ENCODE assay signal across 8 cellular contexts in genomic region chr10:133275683-133276092, GRCh38. TPM values are rescaled to one million over a fixed set of nuclear protein-coding genes. Genes with fewer than 3 reads are reported as not detected.
DNase-seq lines count a peak whose midpoint lies in the region; ATAC-seq lines count a peak whose summit lies in the region.

No MANE protein-coding gene starts in this region.

- H3K4me3 Mint-ChIP-seq in CD4-positive, CD25-positive, alpha-beta regulatory T cell = peak overlapping the region; percentile 89 to 96 (median 92)
- peak overlapping the region; percentile 92 for H3K4me3 Mint-ChIP-seq in activated T-helper 1 cell treated with anti-CD3 and anti-CD28 coated beads, Interleukin-12 subunit alpha, Interleukin-12 subunit beta, Interleukin-2, Interleukin-4 antibody, amounts not matched to agents 30 ng/mL and 10 ng/mL and 1 ng/mL, durations not matched to agents 14 hours and 24 hours and 36 hours
- H3K4me3 Mint-ChIP-seq in natural killer cell treated with Interleukin-12 subunit alpha and Interleukin-12 subunit beta and Interleukin-15 and Interleukin-18, amount 100 ng/mL, for 72 hours = peak overlapping the region; percentile 83

- H3K4me1 Mint-ChIP-seq in CD4-positive, CD25-positive, alpha-beta regulatory T cell = peaks cover 0 to 42% (median 13%) of the 10 kb centered on the region in 4 donors
- peaks cover 14% of the 10 kb centered on the region for H3K4me1 Mint-ChIP-seq in activated T-helper 1 cell treated with anti-CD3 and anti-CD28 coated beads, Interleukin-12 subunit alpha, Interleukin-12 subunit beta, Interleukin-2, Interleukin-4 antibody, amounts not matched to agents 30 ng/mL and 10 ng/mL and 1 ng/mL, durations not matched to agents 14 hours and 24 hours and 36 hours (ENCODE audit: low read depth)
- H3K4me1 Mint-ChIP-seq in natural killer cell treated with Interleukin-12 subunit alpha and Interleukin-12 subunit beta and Interleukin-15 and Interleukin-18, amount 100 ng/mL, for 72 hours (ENCODE audit: low read depth in 2 of 2) = peaks cover 19 to 23% of the 10 kb centered on the region in 2 donors

- peaks cover 12% of the 10 kb centered on the region for H3K36me3 ChIP-seq in CD4-positive, CD25-positive, alpha-beta regulatory T cell (ENCODE audit: control insufficient read depth, insufficient read depth, low read length)
- H3K36me3 ChIP-seq in MG63 = no peaks in the 10 kb centered on the region

- peak; percentile 26 to 47 (median 43) for DNase-seq in CD4-positive, CD25-positive, alpha-beta regulatory T cell
- no peak for DNase-seq in activated T-helper 1 cell treated with anti-CD3 and anti-CD28 coated beads, Interleukin-12 subunit alpha, Interleukin-12 subunit beta, Interleukin-2, Interleukin-4 antibody, amounts not matched to agents 30 ng/mL and 10 ng/mL and 1 ng/mL, durations not matched to agents 14 hours and 24 hours and 36 hours (ENCODE audit: low spot score)
- no peak for DNase-seq in natural killer cell treated with Interleukin-12 subunit alpha and Interleukin-12 subunit beta and Interleukin-15 and Interleukin-18, amount 100 ng/mL, for 72 hours (ENCODE audit: low spot score)
- DNase-seq in MG63 = no peak
- no peak for DNase-seq in left lobe of liver (ENCODE audit: low spot score)
- DNase-seq in Right ventricle myocardium inferior (ENCODE audit: missing footprints) = no peak

- intact Hi-C loops in activated T-helper 1 cell treated with anti-CD3 and anti-CD28 coated beads, Interleukin-12 subunit alpha, Interleukin-12 subunit beta, Interleukin-2, Interleukin-4 antibody, amounts not matched to agents 30 ng/mL and 10 ng/mL and 1 ng/mL, durations not matched to agents 14 hours and 24 hours and 36 hours (cut with micrococcal nuclease) = loop anchor here (1.0 to 10.0 kb wide), 6 partner anchors 14 to 1371 kb away; partner anchors contain the start of genes PPP2R2D and STK32C
- intact Hi-C loops in Right ventricle myocardium inferior (cut with DNase I) = no loop called here

- H3K27me3 Mint-ChIP-seq in CD4-positive, CD25-positive, alpha-beta regulatory T cell = no peaks in the 10 kb centered on the region
- no peaks in the 10 kb centered on the region for H3K27me3 Mint-ChIP-seq in activated T-helper 1 cell treated with anti-CD3 and anti-CD28 coated beads, Interleukin-12 subunit alpha, Interleukin-12 subunit beta, Interleukin-2, Interleukin-4 antibody, amounts not matched to agents 30 ng/mL and 10 ng/mL and 1 ng/mL, durations not matched to agents 14 hours and 24 hours and 36 hours (ENCODE audit: insufficient read depth)
- no peaks in the 10 kb centered on the region for H3K27me3 Mint-ChIP-seq in natural killer cell treated with Interleukin-12 subunit alpha and Interleukin-12 subunit beta and Interleukin-15 and Interleukin-18, amount 100 ng/mL, for 72 hours

- H3K27ac Mint-ChIP-seq in CD4-positive, CD25-positive, alpha-beta regulatory T cell = peak overlapping the region; percentile 43 to 94 (median 89)
- peak overlapping the region; percentile 92 for H3K27ac Mint-ChIP-seq in activated T-helper 1 cell treated with anti-CD3 and anti-CD28 coated beads, Interleukin-12 subunit alpha, Interleukin-12 subunit beta, Interleukin-2, Interleukin-4 antibody, amounts not matched to agents 30 ng/mL and 10 ng/mL and 1 ng/mL, durations not matched to agents 14 hours and 24 hours and 36 hours
- H3K27ac Mint-ChIP-seq in natural killer cell treated with Interleukin-12 subunit alpha and Interleukin-12 subunit beta and Interleukin-15 and Interleukin-18, amount 100 ng/mL, for 72 hours = peak overlapping the region; percentile 81 to 83

- peak overlapping the region; percentile 95 for H3K27ac ChIP-seq in CD4-positive, CD25-positive, alpha-beta regulatory T cell (ENCODE audit: insufficient read depth, low read length, poor library complexity, severe bottlenecking)

- peak overlapping the region; percentile 82 for H3K4me3 ChIP-seq in CD4-positive, CD25-positive, alpha-beta regulatory T cell (ENCODE audit: low read depth, low read length)
- no peak overlapping the region for H3K4me3 ChIP-seq in MG63

- peaks cover 57% of the 10 kb centered on the region for H3K4me1 ChIP-seq in CD4-positive, CD25-positive, alpha-beta regulatory T cell (ENCODE audit: control insufficient read depth, insufficient read depth, low read length, poor library complexity, severe bottlenecking)

- H3K9me3 ChIP-seq in CD4-positive, CD25-positive, alpha-beta regulatory T cell (ENCODE audit: control insufficient read depth in 2 of 2, low read length in 2 of 2) = no peaks in the 10 kb centered on the region
- no peaks in the 10 kb centered on the region for H3K9me3 ChIP-seq in MG63

- H3K9me3 Mint-ChIP-seq in CD4-positive, CD25-positive, alpha-beta regulatory T cell = no peaks in the 10 kb centered on the region
- no peaks in the 10 kb centered on the region for H3K9me3 Mint-ChIP-seq in activated T-helper 1 cell treated with anti-CD3 and anti-CD28 coated beads, Interleukin-12 subunit alpha, Interleukin-12 subunit beta, Interleukin-2, Interleukin-4 antibody, amounts not matched to agents 30 ng/mL and 10 ng/mL and 1 ng/mL, durations not matched to agents 14 hours and 24 hours and 36 hours
- no peaks in the 10 kb centered on the region for H3K9me3 Mint-ChIP-seq in natural killer cell treated with Interleukin-12 subunit alpha and Interleukin-12 subunit beta and Interleukin-15 and Interleukin-18, amount 100 ng/mL, for 72 hours

- H3K36me3 Mint-ChIP-seq in CD4-positive, CD25-positive, alpha-beta regulatory T cell = no peaks in the 10 kb centered on the region
- peaks cover 15% of the 10 kb centered on the region for H3K36me3 Mint-ChIP-seq in activated T-helper 1 cell treated with anti-CD3 and anti-CD28 coated beads, Interleukin-12 subunit alpha, Interleukin-12 subunit beta, Interleukin-2, Interleukin-4 antibody, amounts not matched to agents 30 ng/mL and 10 ng/mL and 1 ng/mL, durations not matched to agents 14 hours and 24 hours and 36 hours (ENCODE audit: low read depth)
- no peaks in the 10 kb centered on the region for H3K36me3 Mint-ChIP-seq in natural killer cell treated with Interleukin-12 subunit alpha and Interleukin-12 subunit beta and Interleukin-15 and Interleukin-18, amount 100 ng/mL, for 72 hours

- peak; percentile 29 to 33 for ATAC-seq in CD4-positive, CD25-positive, alpha-beta regulatory T cell (ENCODE audit: low read depth in 2 of 2)
- ATAC-seq in GM19397 (IDR thresholded peaks at IDR 0.05; ENCODE audit: unreplicated experiment) (peak; percentile 22), HG03442 (IDR thresholded peaks at IDR 0.05; ENCODE audit: unreplicated experiment) (peak; percentile 30), left lobe of liver (no peak), Right ventricle myocardium inferior (no peak)
- peak; percentile 16 to 34 for ATAC-seq in natural killer cell treated with Interleukin-12 subunit alpha and Interleukin-12 subunit beta and Interleukin-15 and Interleukin-18, amount 100 ng/mL, for 72 hours

- H3K27me3 ChIP-seq in CD4-positive, CD25-positive, alpha-beta regulatory T cell (ENCODE audit: control insufficient read depth, insufficient read depth, low read length) = no peaks in the 10 kb centered on the region
- H3K27me3 ChIP-seq in MG63 = no peaks in the 10 kb centered on the region

RNA-seq across cellular contexts. Expression of gene ADAM8, which starts 1.0 kb away (rescaled TPM):
- 148 TPM for total RNA-seq in CD4-positive, CD25-positive, alpha-beta regulatory T cell
- 10 to 100 TPM; 33.4 to 62.6 (median 49.8) TPM for polyA plus RNA-seq in CD4-positive, CD25-positive, alpha-beta regulatory T cell
- 133 and 138 TPM in 2 replicates for total RNA-seq in activated T-helper 1 cell treated with anti-CD3 and anti-CD28 coated beads, Interleukin-12 subunit alpha, Interleukin-12 subunit beta, Interleukin-2, Interleukin-4 antibody, amounts not matched to agents 30 ng/mL and 10 ng/mL and 1 ng/mL, durations not matched to agents 14 hours and 24 hours and 36 hours
- 100 to 1,000 TPM; 202 to 211 TPM for total RNA-seq in natural killer cell treated with Interleukin-12 subunit alpha and Interleukin-12 subunit beta and Interleukin-15 and Interleukin-18, amount 100 ng/mL, for 72 hours
- total RNA-seq in MG63 (2014; rRNA removed; shearing (Covaris generic); ENCODE audit: low replicate concordance) = 0.52 and 1.5 TPM in 2 replicates
- total RNA-seq in left lobe of liver (7.4 TPM), Right ventricle myocardium inferior (2.0 TPM)

RNA-seq across cellular contexts. Expression of gene TUBGCP2, which starts 33.0 kb away (rescaled TPM):
- 73.8 TPM for total RNA-seq in CD4-positive, CD25-positive, alpha-beta regulatory T cell
- 10 to 100 TPM; 23.5 to 31.8 (median 28.1) TPM for polyA plus RNA-seq in CD4-positive, CD25-positive, alpha-beta regulatory T cell
- 57.6 and 65.0 TPM in 2 replicates for total RNA-seq in activated T-helper 1 cell treated with anti-CD3 and anti-CD28 coated beads, Interleukin-12 subunit alpha, Interleukin-12 subunit beta, Interleukin-2, Interleukin-4 antibody, amounts not matched to agents 30 ng/mL and 10 ng/mL and 1 ng/mL, durations not matched to agents 14 hours and 24 hours and 36 hours
- 10 to 100 TPM; 53.3 to 58.2 TPM for total RNA-seq in natural killer cell treated with Interleukin-12 subunit alpha and Interleukin-12 subunit beta and Interleukin-15 and Interleukin-18, amount 100 ng/mL, for 72 hours
- 58.6 and 80.8 TPM in 2 replicates for total RNA-seq in MG63 (2014; rRNA removed; shearing (Covaris generic); ENCODE audit: low replicate concordance)
- 25.7 TPM for total RNA-seq in left lobe of liver
- total RNA-seq in Right ventricle myocardium inferior = 44.7 TPM

RNA-seq across cellular contexts. Expression of gene ZNF511, which starts 33.0 kb away (rescaled TPM):
- total RNA-seq in CD4-positive, CD25-positive, alpha-beta regulatory T cell = 29.1 TPM
- 10 to 100 TPM; 67.5 to 96.4 (median 78.7) TPM for polyA plus RNA-seq in CD4-positive, CD25-positive, alpha-beta regulatory T cell
- total RNA-seq in activated T-helper 1 cell treated with anti-CD3 and anti-CD28 coated beads, Interleukin-12 subunit alpha, Interleukin-12 subunit beta, Interleukin-2, Interleukin-4 antibody, amounts not matched to agents 30 ng/mL and 10 ng/mL and 1 ng/mL, durations not matched to agents 14 hours and 24 hours and 36 hours = 69.6 and 76.3 TPM in 2 replicates
- total RNA-seq in natural killer cell treated with Interleukin-12 subunit alpha and Interleukin-12 subunit beta and Interleukin-15 and Interleukin-18, amount 100 ng/mL, for 72 hours = 10 to 100 TPM; 38.1 to 73.2 TPM
- 42.0 and 75.7 TPM in 2 replicates for total RNA-seq in MG63 (2014; rRNA removed; shearing (Covaris generic); ENCODE audit: low replicate concordance)
- total RNA-seq in left lobe of liver (30.2 TPM), Right ventricle myocardium inferior (39.4 TPM)

RNA-seq across cellular contexts. Expression of gene VENTX, which starts 38.0 kb away (rescaled TPM):
- total RNA-seq in CD4-positive, CD25-positive, alpha-beta regulatory T cell = not detected
- not detected for polyA plus RNA-seq in CD4-positive, CD25-positive, alpha-beta regulatory T cell
- not detected in 2 replicates for total RNA-seq in activated T-helper 1 cell treated with anti-CD3 and anti-CD28 coated beads, Interleukin-12 subunit alpha, Interleukin-12 subunit beta, Interleukin-2, Interleukin-4 antibody, amounts not matched to agents 30 ng/mL and 10 ng/mL and 1 ng/mL, durations not matched to agents 14 hours and 24 hours and 36 hours
- total RNA-seq in natural killer cell treated with Interleukin-12 subunit alpha and Interleukin-12 subunit beta and Interleukin-15 and Interleukin-18, amount 100 ng/mL, for 72 hours = not detected
- total RNA-seq in MG63 (2014; rRNA removed; shearing (Covaris generic); ENCODE audit: low replicate concordance) = not detected in 2 replicates
- 0.15 TPM for total RNA-seq in left lobe of liver
- total RNA-seq in Right ventricle myocardium inferior = 0.54 TPM

RNA-seq across cellular contexts. Expression of gene UTF1, which starts 45.7 kb away (rescaled TPM):
- not detected for total RNA-seq in CD4-positive, CD25-positive, alpha-beta regulatory T cell
- not detected for polyA plus RNA-seq in CD4-positive, CD25-positive, alpha-beta regulatory T cell
- total RNA-seq in activated T-helper 1 cell treated with anti-CD3 and anti-CD28 coated beads, Interleukin-12 subunit alpha, Interleukin-12 subunit beta, Interleukin-2, Interleukin-4 antibody, amounts not matched to agents 30 ng/mL and 10 ng/mL and 1 ng/mL, durations not matched to agents 14 hours and 24 hours and 36 hours = 0.17 TPM in 1 of 2 replicates, not detected in the other
- not detected for total RNA-seq in natural killer cell treated with Interleukin-12 subunit alpha and Interleukin-12 subunit beta and Interleukin-15 and Interleukin-18, amount 100 ng/mL, for 72 hours
- total RNA-seq in MG63 (2014; rRNA removed; shearing (Covaris generic); ENCODE audit: low replicate concordance) = not detected in 2 replicates
- total RNA-seq in left lobe of liver (not detected), Right ventricle myocardium inferior (not detected)

Comparison
In these comparisons a context has a peak if more than half of its experiments do, and no peak if none do; other contexts are left out.
1. ATAC-seq: peak in CD4-positive, CD25-positive, alpha-beta regulatory T cell (2 of 2), GM19397 (single experiment), HG03442 (single experiment) and natural killer cell treated with Interleukin-12 subunit alpha and Interleukin-12 subunit beta and Interleukin-15 and Interleukin-18, amount 100 ng/mL, for 72 hours (2 of 2); none in left lobe of liver (single experiment) and Right ventricle myocardium inferior (single experiment).
2. DNase-seq: peak in CD4-positive, CD25-positive, alpha-beta regulatory T cell (3 of 3); none in activated T-helper 1 cell treated with anti-CD3 and anti-CD28 coated beads, Interleukin-12 subunit alpha, Interleukin-12 subunit beta, Interleukin-2, Interleukin-4 antibody, amounts not matched to agents 30 ng/mL and 10 ng/mL and 1 ng/mL, durations not matched to agents 14 hours and 24 hours and 36 hours (single experiment), natural killer cell treated with Interleukin-12 subunit alpha and Interleukin-12 subunit beta and Interleukin-15 and Interleukin-18, amount 100 ng/mL, for 72 hours (single experiment), MG63 (single experiment), left lobe of liver (single experiment) and Right ventricle myocardium inferior (single experiment).
3. RNA of gene ADAM8, which starts 1.0 kb away (total RNA-seq): 202 to 211 TPM in natural killer cell treated with Interleukin-12 subunit alpha and Interleukin-12 subunit beta and Interleukin-15 and Interleukin-18, amount 100 ng/mL, for 72 hours, 148 TPM in CD4-positive, CD25-positive, alpha-beta regulatory T cell (single experiment) and 133 to 138 TPM in activated T-helper 1 cell treated with anti-CD3 and anti-CD28 coated beads, Interleukin-12 subunit alpha, Interleukin-12 subunit beta, Interleukin-2, Interleukin-4 antibody, amounts not matched to agents 30 ng/mL and 10 ng/mL and 1 ng/mL, durations not matched to agents 14 hours and 24 hours and 36 hours; 7.4 TPM in left lobe of liver (single experiment), 2.0 TPM in Right ventricle myocardium inferior (single experiment) and 0.52 to 1.5 TPM in MG63; every median in the first group is over 10 times any median in the second.
4. Peak in every context shown above with its lines, with median percentiles within 50 percentile points of each other: H3K27ac Mint-ChIP-seq and H3K4me3 Mint-ChIP-seq.